1 cellular context compared by ENCODE assay signal in genomic region chrX:124348152-124348551, GRCh38.
A peak's percentile ranks its signal among the peaks of the same experiment; 100 is the strongest.
TF ChIP-seq lines count a peak whose summit lies in the region.

No MANE protein-coding gene starts in this region.

TF ChIP-seq in K562, 482 proteins besides CTCF, POLR2A, EP300 and RAD21:
- TF ChIP-seq NCOR1 (IDR thresholded peaks at IDR 0.05) (peak; percentile 40; the same call in 1 of the 2 replicates), CBFA2T3 (IDR thresholded peaks at IDR 0.05) (peak; percentile 80), ARID1B (IDR thresholded peaks at IDR 0.05) (peak; percentile 65), MECOM (CRISPR knock-in tag; IDR thresholded peaks at IDR 0.05) (no peak), TEAD4 (IDR thresholded peaks at IDR 0.05; ENCODE audit: low read length) (peak; percentile 58), TEAD4 (CRISPR knock-in tag; IDR thresholded peaks at IDR 0.05; ENCODE audit: borderline replicate concordance) (no peak), POLR2AphosphoS5 (IDR thresholded peaks at IDR 0.05; ENCODE audit: control insufficient read depth, insufficient read depth, low read depth, low read length) (peak; percentile 32; the same call in 1 of the 2 replicates), PHF21A (IDR thresholded peaks at IDR 0.05; ENCODE audit: borderline replicate concordance, low read depth) (no peak), MTA2 (IDR thresholded peaks at IDR 0.05; ENCODE audit: low read depth) (0 out of 2 replicates have a peak, but pooled peaks have one; percentile 32), CBFA2T2 (conservative IDR thresholded peaks at IDR 0.05) (peak; percentile 74), GATAD2A (IDR thresholded peaks at IDR 0.05) (0 out of 2 replicates have a peak, but pooled peaks have one; percentile 28), SMARCA4 (IDR thresholded peaks at IDR 0.05) (peak; percentile 41), TCF3 (CRISPR knock-in tag; IDR thresholded peaks at IDR 0.05) (peak; percentile 31; the same call in 1 of the 2 replicates), ZNF511 (CRISPR knock-in tag; IDR thresholded peaks at IDR 0.05) (no peak), SLC30A9 (CRISPR knock-in tag; IDR thresholded peaks at IDR 0.05) (no peak), EGR1 (conservative IDR thresholded peaks at IDR 0.05) (peak; percentile 90), HDAC1 (IDR thresholded peaks at IDR 0.05) (0 out of 4 replicates have a peak, but pooled peaks of 1 of the 2 experiments have one; percentile 14)
- TF ChIP-seq, protein P1, sequence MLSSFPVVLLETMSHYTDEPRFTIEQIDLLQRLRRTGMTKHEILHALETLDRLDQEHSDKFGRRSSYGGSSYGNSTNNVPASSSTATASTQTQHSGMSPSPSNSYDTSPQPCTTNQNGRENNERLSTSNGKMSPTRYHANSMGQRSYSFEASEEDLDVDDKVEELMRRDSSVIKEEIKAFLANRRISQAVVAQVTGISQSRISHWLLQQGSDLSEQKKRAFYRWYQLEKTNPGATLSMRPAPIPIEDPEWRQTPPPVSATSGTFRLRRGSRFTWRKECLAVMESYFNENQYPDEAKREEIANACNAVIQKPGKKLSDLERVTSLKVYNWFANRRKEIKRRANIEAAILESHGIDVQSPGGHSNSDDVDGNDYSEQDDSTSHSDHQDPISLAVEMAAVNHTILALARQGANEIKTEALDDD (IDR thresholded peaks at IDR 0.05), result peak; percentile 42; the same call in 1 of the 2 replicates
